ENCODE assay signal across 18 cellular contexts in genomic region chr9:89377411-89377810, GRCh38. TPM values are rescaled to one million over a fixed set of nuclear protein-coding genes. Genes with fewer than 3 reads are reported as not detected.
DNase-seq lines count a peak whose midpoint lies in the region; ATAC-seq, FAIRE-seq and TF ChIP-seq lines count a peak whose summit lies in the region.
"Had no signal": no experiment of that assay in that cellular context is flagged by ENCODE, and none has a peak within 500 bp of the region (broad histone marks: within the 10 kb centered on the region; RNA-seq: fewer than 3 reads in every experiment).

No MANE protein-coding gene starts in this region.

- H3K4me1 Mint-ChIP-seq in T-cell: peaks cover 69 to 77% (median 75%) of the 10 kb centered on the region in 3 donors
- H3K4me1 Mint-ChIP-seq in stimulated activated naive B cell treated with anti-CD40 and anti-IgM and Interleukin-4, amounts not matched to agents 10 μg/mL and 1 μg/mL and 100 μg/mL, for 72 hours: peaks cover 42 to 59% of the 10 kb centered on the region in 2 donors

- H3K9me1 ChIP-seq in endothelial cell of umbilical vein (replicated peaks; ENCODE audit: control insufficient read depth, extremely low read depth, insufficient read depth, low read length): no peaks in the 10 kb centered on the region

- H3K4me3 Mint-ChIP-seq in T-cell: no peak overlapping the region
- H3K4me3 Mint-ChIP-seq in stimulated activated naive B cell treated with anti-CD40 and anti-IgM and Interleukin-4, amounts not matched to agents 10 μg/mL and 1 μg/mL and 100 μg/mL, for 72 hours: no peak overlapping the region
- H3K4me3 Mint-ChIP-seq: endodermal cell had no signal

- no peaks in the 10 kb centered on the region for H3K9me3 ChIP-seq in endothelial cell of umbilical vein (replicated peaks; ENCODE audit: control insufficient read depth, insufficient read depth, low read length)
- no peaks in the 10 kb centered on the region for H3K9me3 ChIP-seq in Peyer's patch
- H3K9me3 ChIP-seq: Caco-2, heart left ventricle, left lung, tibial artery had no signal

- no peaks in the 10 kb centered on the region for H3K27me3 Mint-ChIP-seq in T-cell
- no peaks in the 10 kb centered on the region for H3K27me3 Mint-ChIP-seq in stimulated activated naive B cell treated with anti-CD40 and anti-IgM and Interleukin-4, amounts not matched to agents 10 μg/mL and 1 μg/mL and 100 μg/mL, for 72 hours

- TF ChIP-seq POLR2A in endothelial cell of umbilical vein (IDR thresholded peaks at IDR 0.05; ENCODE audit: low read depth, low read length) (no peak), Peyer's patch (IDR thresholded peaks at IDR 0.05) (no peak)

- no peak overlapping the region for H3K9ac ChIP-seq in endothelial cell of umbilical vein (replicated peaks; ENCODE audit: extremely low read depth, insufficient read depth, low read length)

- intact Hi-C loops in endothelial cell of umbilical vein (cut with micrococcal nuclease): loop anchor here (5.0 kb wide), 1 partner anchor 170 kb away; no protein-coding TSS in a partner anchor

- dilution Hi-C loops in endothelial cell of umbilical vein (cut with MboI; ENCODE audit: extremely low pct_ligation_motif_present, low sequenced_read_pairs): no loop called here

- DNase-seq in activated naive CD4-positive, alpha-beta T cell treated with anti-CD3 and anti-CD28 coated beads, Interleukin-2, amount 50 U/mL, for 72 hours (ENCODE audit: low spot score in 2 of 2): no peak
- DNase-seq in activated naive CD4-positive, alpha-beta T cell treated with anti-CD3 and anti-CD28 coated beads, Interleukin-2, amount 50 U/mL, for 16 hours: no peak
- DNase-seq in T-cell (no peak), endothelial cell of umbilical vein (ENCODE audit: low read depth, low spot score) (no peak), Peyer's patch (no peak)
- no peak for DNase-seq in stimulated activated naive B cell treated with anti-CD40 and anti-IgM and Interleukin-4, amounts not matched to agents 10 μg/mL and 1 μg/mL and 100 μg/mL, for 72 hours
- DNase-seq: activated gamma-delta T cell treated with Interleukin-2 at 50 U/mL for 16 hours, Caco-2, endodermal cell, heart left ventricle, left lung, NCI-H526 treated with DMSO at 0.1 percent for 48 hours, nucleus accumbens, SHP77 treated with DMSO at 0.1 percent for 48 hours, tibial artery had no signal

- BruUV-seq in endothelial cell of umbilical vein (replicated peaks; lab: Mats Ljungman, UMichigan): TSS peak; percentile 43

- H3K36me3 Mint-ChIP-seq in activated naive CD4-positive, alpha-beta T cell treated with anti-CD3 and anti-CD28 coated beads, Interleukin-2, amount 50 U/mL, for 72 hours: peaks cover 31 to 53% of the 10 kb centered on the region in 2 donors
- H3K36me3 Mint-ChIP-seq in T-cell: peaks cover 48% of the 10 kb centered on the region
- peaks cover 51 to 67% of the 10 kb centered on the region in 2 donors for H3K36me3 Mint-ChIP-seq in stimulated activated naive B cell treated with anti-CD40 and anti-IgM and Interleukin-4, amounts not matched to agents 10 μg/mL and 1 μg/mL and 100 μg/mL, for 72 hours

- H3K4me1 ChIP-seq in endothelial cell of umbilical vein (ENCODE audit: control insufficient read depth, extremely low read depth, insufficient read depth, low read length): no peaks in the 10 kb centered on the region
- peaks cover 0 to 8% (median 3%) of the 10 kb centered on the region in 4 donors for H3K4me1 ChIP-seq in Peyer's patch
- H3K4me1 ChIP-seq: Caco-2, tibial artery had no signal

- no peak for FAIRE-seq in endothelial cell of umbilical vein (lab: Jason Lieb, UNC)
- FAIRE-seq: H1 had no signal

- no peaks in the 10 kb centered on the region for H4K20me1 ChIP-seq in endothelial cell of umbilical vein (replicated peaks; ENCODE audit: control insufficient read depth, extremely low read depth, insufficient read depth, low read length)

- POLR2A ChIA-PET in T-cell (lab: Charles Lee): no interaction called here
- POLR2A ChIA-PET in endothelial cell of umbilical vein (lab: Charles Lee): no interaction called here

- CTCF ChIA-PET in T-cell (lab: Charles Lee) (no interaction called here), endothelial cell of umbilical vein (lab: Charles Lee) (no interaction called here)

- H3K9me3 Mint-ChIP-seq in activated naive CD4-positive, alpha-beta T cell treated with anti-CD3 and anti-CD28 coated beads, Interleukin-2, amount 50 U/mL, for 72 hours: no peaks in the 10 kb centered on the region
- no peaks in the 10 kb centered on the region for H3K9me3 Mint-ChIP-seq in T-cell
- no peaks in the 10 kb centered on the region for H3K9me3 Mint-ChIP-seq in stimulated activated naive B cell treated with anti-CD40 and anti-IgM and Interleukin-4, amounts not matched to agents 10 μg/mL and 1 μg/mL and 100 μg/mL, for 72 hours
- H3K9me3 Mint-ChIP-seq: endodermal cell had no signal

- H3K4me3 ChIP-seq in endothelial cell of umbilical vein (replicated peaks in 1 of 3; ENCODE audit: insufficient read depth in 1 of 3, low read depth in 1 of 3, low read length in 3 of 3): no peak overlapping the region
- no peak overlapping the region for H3K4me3 ChIP-seq in Peyer's patch
- H3K4me3 ChIP-seq: heart left ventricle, left lung, tibial artery had no signal

- H3K36me3 ChIP-seq in endothelial cell of umbilical vein (ENCODE audit: control insufficient read depth in 2 of 2, extremely low read depth in 1 of 2, insufficient read depth in 2 of 2, low read length in 2 of 2): no peaks in the 10 kb centered on the region
- peaks cover 0 to 18% (median 0%) of the 10 kb centered on the region in 3 donors for H3K36me3 ChIP-seq in Peyer's patch

- H3K27ac ChIP-seq in endothelial cell of umbilical vein (ENCODE audit: insufficient read depth, low read depth, low read length) (no peak overlapping the region), Peyer's patch (no peak overlapping the region)
- H3K27ac ChIP-seq: heart left ventricle, left lung, tibial artery had no signal

- no peak overlapping the region for H2AFZ ChIP-seq in endothelial cell of umbilical vein (ENCODE audit: low read depth, low read length)

- H3K27ac Mint-ChIP-seq in activated naive CD4-positive, alpha-beta T cell treated with anti-CD3 and anti-CD28 coated beads, Interleukin-2, amount 50 U/mL, for 72 hours: peak overlapping the region; percentile 66 to 94
- H3K27ac Mint-ChIP-seq in T-cell: peak overlapping the region; percentile 28 to 49
- H3K27ac Mint-ChIP-seq in stimulated activated naive B cell treated with anti-CD40 and anti-IgM and Interleukin-4, amounts not matched to agents 10 μg/mL and 1 μg/mL and 100 μg/mL, for 72 hours: peak overlapping the region; percentile 39

- H3K27me3 ChIP-seq in endothelial cell of umbilical vein (ENCODE audit: control insufficient read depth in 2 of 2, insufficient read depth in 2 of 2, low read length in 2 of 2) (no peaks in the 10 kb centered on the region), Peyer's patch (no peaks in the 10 kb centered on the region)
- H3K27me3 ChIP-seq: heart left ventricle, left lung, tibial artery had no signal

- ATAC-seq in activated naive CD4-positive, alpha-beta T cell treated with anti-CD3 and anti-CD28 coated beads, Interleukin-2, amount 50 U/mL, for 72 hours: no peak
- no peak for ATAC-seq in T-cell (replicated peaks in 1 of 4)
- ATAC-seq in stimulated activated naive B cell treated with anti-CD40 and anti-IgM and Interleukin-4, amounts not matched to agents 10 μg/mL and 1 μg/mL and 100 μg/mL, for 72 hours (replicated peaks): no peak
- no peak for ATAC-seq in HG03159 (IDR thresholded peaks at IDR 0.05; ENCODE audit: unreplicated experiment)
- ATAC-seq in GM18502 (IDR thresholded peaks at IDR 0.05; ENCODE audit: poor library complexity, unreplicated experiment): no peak
- ATAC-seq: heart left ventricle, left lung had no signal

- TF ChIP-seq CTCF in endothelial cell of umbilical vein (IDR thresholded peaks at IDR 0.05; ENCODE audit: extremely low read depth in 1 of 2, insufficient read depth in 1 of 2, low read depth in 1 of 2, low read length in 2 of 2): no peak
- no peak for TF ChIP-seq CTCF in Peyer's patch (IDR thresholded peaks at IDR 0.05)

- H3K4me2 ChIP-seq in endothelial cell of umbilical vein (ENCODE audit: insufficient read depth, low read length): no peak overlapping the region

- no peaks in the 10 kb centered on the region for H3K79me2 ChIP-seq in endothelial cell of umbilical vein (ENCODE audit: control insufficient read depth, insufficient read depth, low read length)

TF ChIP-seq in endothelial cell of umbilical vein, 7 proteins besides CTCF, POLR2A, EP300 and RAD21:
- TF ChIP-seq MAX (IDR thresholded peaks at IDR 0.05; ENCODE audit: insufficient read depth, insufficient read length) (no peak), POLR2AphosphoS5 (IDR thresholded peaks at IDR 0.05; ENCODE audit: insufficient read depth, low read depth, low read length) (no peak), MYC (IDR thresholded peaks at IDR 0.05; ENCODE audit: low read depth, low read length) (no peak), EZH2 (IDR thresholded peaks at IDR 0.05; ENCODE audit: borderline replicate concordance, low read depth, low read length, severe bottlenecking) (no peak), JUN (IDR thresholded peaks at IDR 0.05; ENCODE audit: borderline replicate concordance, insufficient read depth, insufficient read length, low read depth) (no peak), GATA2 (IDR thresholded peaks at IDR 0.05; ENCODE audit: insufficient read depth, insufficient read length, low read depth, low read length) (no peak), FOS (IDR thresholded peaks at IDR 0.05; ENCODE audit: borderline replicate concordance, insufficient read depth, low read length) (no peak)

RNA-seq across cellular contexts. Expression of gene SECISBP2, which starts 59.1 kb away (rescaled TPM):
- 10 to 100 TPM; 42.8 to 52.0 TPM for total RNA-seq in activated naive CD4-positive, alpha-beta T cell treated with anti-CD3 and anti-CD28 coated beads, Interleukin-2, amount 50 U/mL, for 72 hours
- total RNA-seq in T-cell (100 to 1,000 TPM in 2 of 5 donors, 10 to 100 TPM in 3; 78.8 to 132 (median 87.5) TPM), endothelial cell of umbilical vein (34.1 and 36.3 TPM in 2 replicates), Peyer's patch (100 to 1,000 TPM in 3 of 4 donors, 10 to 100 TPM in 1; 66.6 to 152 (median 101) TPM)
- 18.0 and 22.7 TPM in 2 replicates for polyA plus RNA-seq in endothelial cell of umbilical vein
- polyA plus RNA-seq in endothelial cell of umbilical vein (2011; cell fraction: cytosol; rRNA removed): 23.6 TPM in 2 replicates
- polyA plus RNA-seq in endothelial cell of umbilical vein (2011; cell fraction: nucleus; rRNA removed): 94.9 and 107 TPM in 2 replicates
- polyA plus RNA-seq in endothelial cell of umbilical vein (2012): 19.6 and 21.6 TPM in 2 replicates
- polyA minus RNA-seq in endothelial cell of umbilical vein: 37.7 and 39.6 TPM in 2 replicates
- polyA minus RNA-seq in endothelial cell of umbilical vein (2011; cell fraction: cytosol; rRNA and poly(A)+ RNA removed): 17.7 TPM
- 62.4 and 97.5 TPM in 2 replicates for polyA minus RNA-seq in endothelial cell of umbilical vein (2011; cell fraction: nucleus; rRNA and poly(A)+ RNA removed)
